8 cellular contexts compared by ENCODE assay signal in genomic region chr14:75222208-75222701, GRCh38. TPM values are rescaled to one million over a fixed set of nuclear protein-coding genes. Genes with fewer than 3 reads are reported as not detected.
DNase-seq lines count a peak whose midpoint lies in the region; ATAC-seq, FAIRE-seq and TF ChIP-seq lines count a peak whose summit lies in the region.

No MANE protein-coding gene starts in this region.

- H3K27me3 Mint-ChIP-seq in mesothelial cell of epicardium (ENCODE audit: low read depth): peaks cover 3% of the 10 kb centered on the region

- TF ChIP-seq CTCF in mesothelial cell of epicardium (IDR thresholded peaks at IDR 0.05; ENCODE audit: unreplicated experiment): no peak

- peak; percentile 71 for DNase-seq in astrocyte of the hippocampus (ENCODE audit: low read depth, low spot score)
- peak; percentile 41 for DNase-seq in medulla oblongata (ENCODE audit: extremely low spot score)
- DNase-seq in activated effector memory CD4-positive, alpha-beta T cell treated with Interleukin-2 at 50 U/mL for 16 hours: no peak
- no peak for DNase-seq in mesothelial cell of epicardium (ENCODE audit: low spot score in 2 of 2, unreplicated experiment in 2 of 2)

- H3K9me3 Mint-ChIP-seq in mesothelial cell of epicardium: no peaks in the 10 kb centered on the region

- ATAC-seq in HG03460 (IDR thresholded peaks at IDR 0.05; ENCODE audit: unreplicated experiment) (peak; percentile 46), HG03280 (IDR thresholded peaks at IDR 0.05; ENCODE audit: unreplicated experiment) (no peak), GM21515 (IDR thresholded peaks at IDR 0.05; ENCODE audit: unreplicated experiment) (no peak)

- H3K27ac Mint-ChIP-seq in mesothelial cell of epicardium: no peak overlapping the region

- H3K4me1 Mint-ChIP-seq in mesothelial cell of epicardium: peaks cover 16% of the 10 kb centered on the region

- no peaks in the 10 kb centered on the region for H3K36me3 Mint-ChIP-seq in mesothelial cell of epicardium

- peak; percentile 48 for FAIRE-seq in G401.6 (lab: Jason Lieb, UNC)

- H3K4me3 Mint-ChIP-seq in mesothelial cell of epicardium: no peak overlapping the region

RNA-seq across cellular contexts. Expression of gene TMED10, which starts 45.8 kb away (rescaled TPM):
- total RNA-seq in mesothelial cell of epicardium: 237 to 242 TPM (median 241 TPM) in 3 replicates

RNA-seq across cellular contexts. Expression of gene FOS, which starts 56.4 kb away (rescaled TPM):
- total RNA-seq in mesothelial cell of epicardium: 789 to 796 TPM (median 796 TPM) in 3 replicates

Comparison
In these comparisons a context has a peak if more than half of its experiments do, and no peak if none do; other contexts are left out.
1. DNase-seq: peak in astrocyte of the hippocampus (single experiment) and medulla oblongata (single experiment); none in activated effector memory CD4-positive, alpha-beta T cell treated with Interleukin-2 at 50 U/mL for 16 hours (single experiment) and mesothelial cell of epicardium (0 of 2).